Comparison of ENCODE assay signal across 18 cellular contexts in the genomic region with DNA sequence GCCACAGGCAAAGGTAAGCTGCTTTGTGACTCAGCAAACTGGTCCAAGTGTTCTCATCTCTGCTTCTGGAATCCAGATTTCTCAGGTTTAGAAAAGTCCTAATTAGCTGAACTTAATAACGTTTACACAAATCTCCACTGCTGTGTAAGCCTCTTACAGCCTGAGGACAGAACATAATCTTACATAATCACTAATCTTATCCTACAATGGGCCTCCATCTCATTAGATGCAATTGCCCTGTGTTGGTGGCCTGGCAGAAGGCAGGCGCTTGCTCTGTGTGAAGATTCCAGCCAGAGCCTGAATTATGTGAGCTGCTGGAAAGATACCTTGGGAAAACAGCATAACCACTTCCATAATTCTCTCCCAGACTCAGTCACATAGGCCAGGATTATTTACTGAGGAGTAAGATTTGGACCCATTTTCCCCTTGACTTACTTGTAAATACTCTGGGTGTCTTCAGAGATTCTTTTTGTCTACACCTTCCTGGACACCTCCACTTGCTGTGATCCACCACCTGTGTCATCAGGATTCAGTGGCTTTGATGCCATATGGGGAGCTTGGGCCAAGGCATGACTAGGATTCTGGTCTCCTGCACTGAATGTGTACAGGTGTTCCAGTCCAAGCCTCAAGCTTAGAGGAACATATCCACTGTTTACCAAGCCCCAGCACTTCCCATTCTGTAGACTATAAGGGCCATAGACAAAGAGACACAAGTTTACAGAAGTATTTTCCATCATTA.
DNase-seq lines count a peak whose midpoint lies in the region; TF ChIP-seq lines count a peak whose summit lies in the region.
"Had no signal": no experiment of that assay in that cellular context is flagged by ENCODE, and none has a peak within 500 bp of the region (broad histone marks: within the 10 kb centered on the region; RNA-seq: fewer than 3 reads in every experiment).

No MANE protein-coding gene starts in this region.

- no peak for TF ChIP-seq EP300 in esophagus muscularis mucosa (IDR thresholded peaks at IDR 0.05)

- intact Hi-C loops in esophagus muscularis mucosa (cut with DNase I) = no loop called here

- no peak overlapping the region for H3K27ac ChIP-seq in esophagus muscularis mucosa (replicated peaks in 1 of 4)
- H3K27ac ChIP-seq: KMS-11, Peyer's patch had no signal

- H3K4me1 ChIP-seq in esophagus muscularis mucosa = no peaks in the 10 kb centered on the region
- H3K4me1 ChIP-seq: BE2C, Peyer's patch had no signal

- in situ Hi-C loops in G401 (cut with HindIII; ENCODE audit: low sequenced_read_pairs) = no loop called here

- no peaks in the 10 kb centered on the region for H3K27me3 ChIP-seq in esophagus muscularis mucosa
- H3K27me3 ChIP-seq: BE2C, Peyer's patch had no signal

- no peaks in the 10 kb centered on the region for H3K36me3 ChIP-seq in esophagus muscularis mucosa
- H3K36me3 ChIP-seq: BE2C, Peyer's patch had no signal

- no peak for TF ChIP-seq CTCF in esophagus muscularis mucosa (IDR thresholded peaks at IDR 0.05)

- no peak for TF ChIP-seq POLR2A in esophagus muscularis mucosa (IDR thresholded peaks at IDR 0.05; ENCODE audit: low read depth)

- H3K9me3 ChIP-seq in esophagus muscularis mucosa = no peaks in the 10 kb centered on the region
- H3K9me3 ChIP-seq: BE2C, Peyer's patch had no signal

- WGBS in esophagus muscularis mucosa = 87% methylated on average over 2 of the region's 2 CpGs

- H3K4me3 ChIP-seq in esophagus muscularis mucosa = no peak overlapping the region
- H3K4me3 ChIP-seq: Peyer's patch had no signal

- DNase-seq in G401 (ENCODE audit: low spot score) (peak; percentile 62), NCI-H524 treated with DMSO at 0.1 percent for 48 hours (lab: John Stamatoyannopoulos, UW) (peak; percentile 96), esophagus muscularis mucosa (ENCODE audit: extremely low spot score) (peak; percentile 70), retina (peak; percentile 36), DMS79 treated with DMSO at 0.1 percent for 48 hours (lab: John Stamatoyannopoulos, UW) (no peak), NCI-H69 (lab: John Stamatoyannopoulos, UW) (no peak), HT-29 (ENCODE audit: low spot score) (no peak)
- DNase-seq: BE2C, DMS 273 treated with DMSO at 0.1 percent for 48 hours, DND-41, GOT3, HCEC 1CT, IMR-90, NCI-H1092 treated with DMSO at 0.1 percent for 48 hours, NCI-H2029 treated with DMSO at 0.1 percent for 48 hours, NCI-H446, Peyer's patch had no signal

Comparison
In these comparisons a context has a peak if more than half of its experiments do, and no peak if none do; other contexts are left out.
1. DNase-seq: peak in G401 (single experiment), NCI-H524 treated with DMSO at 0.1 percent for 48 hours (single experiment), esophagus muscularis mucosa (single experiment) and retina (single experiment); none in DMS79 treated with DMSO at 0.1 percent for 48 hours (single experiment), NCI-H69 (single experiment) and HT-29 (single experiment).